1 cellular context compared by ENCODE assay signal in genomic region chr1:26858891-26859630, GRCh38.
TF ChIP-seq lines count a peak whose summit lies in the region.

No MANE protein-coding gene starts in this region.

TF ChIP-seq in GM12878, 131 proteins besides CTCF, POLR2A, EP300 and RAD21:
- TF ChIP-seq PKNOX1 (IDR thresholded peaks at IDR 0.05) = no peak
- no peak for TF ChIP-seq BCL11A (IDR thresholded peaks at IDR 0.05; ENCODE audit: low read depth, low read length)
- no peak for TF ChIP-seq KDM1A (IDR thresholded peaks at IDR 0.05; ENCODE audit: borderline replicate concordance)
- no peak for TF ChIP-seq RAD51 (IDR thresholded peaks at IDR 0.05)
- no peak for TF ChIP-seq FOXK2 (IDR thresholded peaks at IDR 0.05)
- TF ChIP-seq MXI1 (IDR thresholded peaks at IDR 0.05; ENCODE audit: low read depth, low read length) = no peak
- no peak for TF ChIP-seq SRF (IDR thresholded peaks at IDR 0.05; ENCODE audit: low read depth in 2 of 2, low read length in 2 of 2)
- no peak for TF ChIP-seq CBX3 (IDR thresholded peaks at IDR 0.05; ENCODE audit: borderline replicate concordance, low read depth)
- TF ChIP-seq SUPT20H (IDR thresholded peaks at IDR 0.05; ENCODE audit: borderline replicate concordance, control insufficient read depth, low read depth, low read length) = no peak
- TF ChIP-seq ZNF687 (IDR thresholded peaks at IDR 0.05) = no peak
- no peak for TF ChIP-seq SIN3A (IDR thresholded peaks at IDR 0.05; ENCODE audit: low read depth, low read length)
- TF ChIP-seq NFXL1 (IDR thresholded peaks at IDR 0.05; ENCODE audit: borderline replicate concordance) = no peak
- TF ChIP-seq TBL1XR1 (IDR thresholded peaks at IDR 0.05; ENCODE audit: low read depth, low read length) = no peak
- TF ChIP-seq KLF5 (IDR thresholded peaks at IDR 0.05; ENCODE audit: partially characterized antibody) = no peak
- TF ChIP-seq CREB1 (IDR thresholded peaks at IDR 0.05; ENCODE audit: low read depth) = no peak
- no peak for TF ChIP-seq IRF3 (IDR thresholded peaks at IDR 0.05)
- no peak for TF ChIP-seq MYC (IDR thresholded peaks at IDR 0.05; ENCODE audit: insufficient read depth, insufficient read length, insufficient replicate concordance, low read length, severe bottlenecking)
